17 cellular contexts compared by ENCODE assay signal in genomic region chr3:77256584-77257488, GRCh38.
DNase-seq lines count a peak whose midpoint lies in the region; ATAC-seq and TF ChIP-seq lines count a peak whose summit lies in the region.
"Had no signal": no experiment of that assay in that cellular context is flagged by ENCODE, and none has a peak within 500 bp of the region (broad histone marks: within the 10 kb centered on the region; RNA-seq: fewer than 3 reads in every experiment).

No MANE protein-coding gene starts in this region.

- CTCF ChIA-PET in MCF 10A (lab: Yijun Ruan, JAX) = interaction anchor here (0.5 to 3.0 kb wide), 12 partner anchors 11 to 1399 kb away, joined by 3 to 22 read pairs (median 3); no protein-coding TSS in a partner anchor

- POLR2A ChIA-PET in MCF 10A (lab: Yijun Ruan, JAX) = no interaction called here

- DNase-seq in DMS79 (lab: John Stamatoyannopoulos, UW) (peak; percentile 64), NCI-H187 treated with DMSO at 0.1 percent for 48 hours (lab: John Stamatoyannopoulos, UW) (peak; percentile 57), NCI-H510A (lab: John Stamatoyannopoulos, UW) (peak; percentile 56), MCF 10A (ENCODE audit: unreplicated experiment) (no peak)
- DNase-seq in activated T-helper 1 cell treated with anti-CD3 and anti-CD28 coated beads, Interleukin-12 subunit alpha, Interleukin-12 subunit beta, Interleukin-2, Interleukin-4 antibody, amounts not matched to agents 30 ng/mL and 10 ng/mL and 1 ng/mL, durations not matched to agents 14 hours and 24 hours and 36 hours (ENCODE audit: low spot score) = no peak
- no peak for DNase-seq in activated effector memory CD4-positive, alpha-beta T cell treated with Interleukin-2 at 50 U/mL for 16 hours
- DNase-seq: activated CD4-positive, alpha-beta T cell treated with anti-CD3 and anti-CD28 coated beads for 36 hours; body of pancreas; cortex of kidney; left lung; Right ventricle myocardium superior; stimulated activated CD4-positive, alpha-beta T cell treated with anti-CD3 and anti-CD28 coated beads, Interleukin-4, amount 100 ng/mL, for 1 hour; stimulated activated CD8-positive, alpha-beta memory T cell treated with anti-CD3 and anti-CD28 coated beads, Interleukin-4, amount 100 ng/mL, for 48 hours had no signal

- no peak for ATAC-seq in HG03097 (IDR thresholded peaks at IDR 0.05; ENCODE audit: low FRiP score, unreplicated experiment)
- ATAC-seq: activated CD4-positive, alpha-beta T cell treated with anti-CD3 and anti-CD28 coated beads for 36 hours; body of pancreas; left lung had no signal

- H3K27me3 Mint-ChIP-seq in brain (peaks cover 3% of the 10 kb centered on the region), MCF 10A (ENCODE audit: insufficient read depth, unreplicated experiment) (peaks cover 92% of the 10 kb centered on the region)
- H3K27me3 Mint-ChIP-seq in activated T-helper 1 cell treated with anti-CD3 and anti-CD28 coated beads, Interleukin-12 subunit alpha, Interleukin-12 subunit beta, Interleukin-2, Interleukin-4 antibody, amounts not matched to agents 30 ng/mL and 10 ng/mL and 1 ng/mL, durations not matched to agents 14 hours and 24 hours and 36 hours (ENCODE audit: insufficient read depth) = no peaks in the 10 kb centered on the region
- H3K27me3 Mint-ChIP-seq: activated CD4-positive, alpha-beta T cell treated with anti-CD3 and anti-CD28 coated beads for 36 hours; activated naive CD4-positive, alpha-beta T cell treated with anti-CD3 and anti-CD28 coated beads, Interleukin-2, amount 50 U/mL, for 24 hours had no signal

- BruUV-seq in MCF 10A (replicated peaks; lab: Mats Ljungman, UMichigan) = no TSS peak

- peaks cover 58% of the 10 kb centered on the region for H3K4me1 Mint-ChIP-seq in brain
- no peaks in the 10 kb centered on the region for H3K4me1 Mint-ChIP-seq in MCF 10A (ENCODE audit: insufficient read depth, unreplicated experiment)
- no peaks in the 10 kb centered on the region for H3K4me1 Mint-ChIP-seq in activated T-helper 1 cell treated with anti-CD3 and anti-CD28 coated beads, Interleukin-12 subunit alpha, Interleukin-12 subunit beta, Interleukin-2, Interleukin-4 antibody, amounts not matched to agents 30 ng/mL and 10 ng/mL and 1 ng/mL, durations not matched to agents 14 hours and 24 hours and 36 hours (ENCODE audit: low read depth)
- H3K4me1 Mint-ChIP-seq: activated CD4-positive, alpha-beta T cell treated with anti-CD3 and anti-CD28 coated beads for 36 hours; activated naive CD4-positive, alpha-beta T cell treated with anti-CD3 and anti-CD28 coated beads, Interleukin-2, amount 50 U/mL, for 24 hours had no signal

- TF ChIP-seq CTCF in brain (conservative IDR thresholded peaks at IDR 0.05) (no peak), MCF 10A (IDR thresholded peaks at IDR 0.05; ENCODE audit: unreplicated experiment) (no peak)

- peak overlapping the region in 4 of 5 experiments; percentile 40 to 64 (median 54) for H3K27ac Mint-ChIP-seq in brain
- no peak overlapping the region for H3K27ac Mint-ChIP-seq in MCF 10A (ENCODE audit: low read depth, unreplicated experiment)
- H3K27ac Mint-ChIP-seq in activated T-helper 1 cell treated with anti-CD3 and anti-CD28 coated beads, Interleukin-12 subunit alpha, Interleukin-12 subunit beta, Interleukin-2, Interleukin-4 antibody, amounts not matched to agents 30 ng/mL and 10 ng/mL and 1 ng/mL, durations not matched to agents 14 hours and 24 hours and 36 hours = no peak overlapping the region
- H3K27ac Mint-ChIP-seq: activated CD4-positive, alpha-beta T cell treated with anti-CD3 and anti-CD28 coated beads for 36 hours; activated naive CD4-positive, alpha-beta T cell treated with anti-CD3 and anti-CD28 coated beads, Interleukin-2, amount 50 U/mL, for 24 hours; T-helper 2 cell treated with Interferon-gamma antibody and Interleukin-4, amounts not matched to agents 5 μg/mL and 100 μg/mL, for 36 hours had no signal

- peak overlapping the region in 3 of 5 experiments; percentile 27 to 41 (median 35) for H3K4me3 Mint-ChIP-seq in brain
- no peak overlapping the region for H3K4me3 Mint-ChIP-seq in MCF 10A (ENCODE audit: unreplicated experiment)
- no peak overlapping the region for H3K4me3 Mint-ChIP-seq in activated T-helper 1 cell treated with anti-CD3 and anti-CD28 coated beads, Interleukin-12 subunit alpha, Interleukin-12 subunit beta, Interleukin-2, Interleukin-4 antibody, amounts not matched to agents 30 ng/mL and 10 ng/mL and 1 ng/mL, durations not matched to agents 14 hours and 24 hours and 36 hours
- H3K4me3 Mint-ChIP-seq: activated CD4-positive, alpha-beta T cell treated with anti-CD3 and anti-CD28 coated beads for 36 hours; activated naive CD4-positive, alpha-beta T cell treated with anti-CD3 and anti-CD28 coated beads, Interleukin-2, amount 50 U/mL, for 24 hours; T-helper 2 cell treated with Interferon-gamma antibody and Interleukin-4, amounts not matched to agents 5 μg/mL and 100 μg/mL, for 36 hours had no signal

- intact Hi-C loops in MCF 10A (cut with micrococcal nuclease) = loop anchor here (10.0 kb wide), 1 partner anchor 1388 kb away; no protein-coding TSS in a partner anchor
- intact Hi-C loops in activated T-helper 1 cell treated with anti-CD3 and anti-CD28 coated beads, Interleukin-12 subunit alpha, Interleukin-12 subunit beta, Interleukin-2, Interleukin-4 antibody, amounts not matched to agents 30 ng/mL and 10 ng/mL and 1 ng/mL, durations not matched to agents 14 hours and 24 hours and 36 hours (cut with micrococcal nuclease) = no loop called here

- H3K9me3 Mint-ChIP-seq in brain (peaks cover 0 to 11% (median 5%) of the 10 kb centered on the region in 5 experiments), MCF 10A (ENCODE audit: unreplicated experiment) (peaks cover 8% of the 10 kb centered on the region)
- no peaks in the 10 kb centered on the region for H3K9me3 Mint-ChIP-seq in activated T-helper 1 cell treated with anti-CD3 and anti-CD28 coated beads, Interleukin-12 subunit alpha, Interleukin-12 subunit beta, Interleukin-2, Interleukin-4 antibody, amounts not matched to agents 30 ng/mL and 10 ng/mL and 1 ng/mL, durations not matched to agents 14 hours and 24 hours and 36 hours

- H3K36me3 Mint-ChIP-seq in brain (peaks cover 13% of the 10 kb centered on the region), MCF 10A (ENCODE audit: insufficient read depth, unreplicated experiment) (no peaks in the 10 kb centered on the region)
- no peaks in the 10 kb centered on the region for H3K36me3 Mint-ChIP-seq in activated T-helper 1 cell treated with anti-CD3 and anti-CD28 coated beads, Interleukin-12 subunit alpha, Interleukin-12 subunit beta, Interleukin-2, Interleukin-4 antibody, amounts not matched to agents 30 ng/mL and 10 ng/mL and 1 ng/mL, durations not matched to agents 14 hours and 24 hours and 36 hours (ENCODE audit: low read depth)
- H3K36me3 Mint-ChIP-seq: activated naive CD4-positive, alpha-beta T cell treated with anti-CD3 and anti-CD28 coated beads, Interleukin-2, amount 50 U/mL, for 24 hours had no signal

Comparison
In these comparisons a context has a peak if more than half of its experiments do, and no peak if none do; other contexts are left out.
1. DNase-seq: peak in DMS79 (single experiment), NCI-H187 treated with DMSO at 0.1 percent for 48 hours (single experiment) and NCI-H510A (single experiment); none in MCF 10A (single experiment), activated T-helper 1 cell treated with anti-CD3 and anti-CD28 coated beads, Interleukin-12 subunit alpha, Interleukin-12 subunit beta, Interleukin-2, Interleukin-4 antibody, amounts not matched to agents 30 ng/mL and 10 ng/mL and 1 ng/mL, durations not matched to agents 14 hours and 24 hours and 36 hours (single experiment) and activated effector memory CD4-positive, alpha-beta T cell treated with Interleukin-2 at 50 U/mL for 16 hours (single experiment).
2. H3K27ac Mint-ChIP-seq: peak in brain (4 of 5); none in MCF 10A (single experiment) and activated T-helper 1 cell treated with anti-CD3 and anti-CD28 coated beads, Interleukin-12 subunit alpha, Interleukin-12 subunit beta, Interleukin-2, Interleukin-4 antibody, amounts not matched to agents 30 ng/mL and 10 ng/mL and 1 ng/mL, durations not matched to agents 14 hours and 24 hours and 36 hours (single experiment).
3. H3K4me3 Mint-ChIP-seq: peak in brain (3 of 5); none in MCF 10A (single experiment) and activated T-helper 1 cell treated with anti-CD3 and anti-CD28 coated beads, Interleukin-12 subunit alpha, Interleukin-12 subunit beta, Interleukin-2, Interleukin-4 antibody, amounts not matched to agents 30 ng/mL and 10 ng/mL and 1 ng/mL, durations not matched to agents 14 hours and 24 hours and 36 hours (single experiment).